Comparison of ENCODE assay signal across 20 cellular contexts in genomic region chr9:136657975-136658848, GRCh38. TPM values are rescaled to one million over a fixed set of nuclear protein-coding genes. Genes with fewer than 3 reads are reported as not detected.
DNase-seq lines count a peak whose midpoint lies in the region; ATAC-seq, FAIRE-seq and TF ChIP-seq lines count a peak whose summit lies in the region.
"Had no signal": no experiment of that assay in that cellular context is flagged by ENCODE, and none has a peak within 500 bp of the region (broad histone marks: within the 10 kb centered on the region; RNA-seq: fewer than 3 reads in every experiment).

No MANE protein-coding gene starts in this region.

- no peaks in the 10 kb centered on the region for H3K79me1 ChIP-seq in H1 (ENCODE audit: low read depth, low read length)

- H3K36me3 ChIP-seq in H1 (ENCODE audit: control insufficient read depth in 2 of 4, insufficient read depth in 4 of 4, low read length in 3 of 4) (no peaks in the 10 kb centered on the region), thoracic aorta (no peaks in the 10 kb centered on the region), hepatocyte (replicated peaks; ENCODE audit: insufficient read depth, low read depth) (no peaks in the 10 kb centered on the region)

- intact Hi-C loops in activated CD8-positive, alpha-beta T cell treated with anti-CD3 and anti-CD28 coated beads for 36 hours (cut with micrococcal nuclease): no loop called here

- peak overlapping the region; percentile 61 for H3K27ac Mint-ChIP-seq in activated CD8-positive, alpha-beta T cell treated with anti-CD3 and anti-CD28 coated beads, Interleukin-2, amount 10 ng/mL, durations not matched to agents 7 days and 5 days
- H3K27ac Mint-ChIP-seq in activated CD8-positive, alpha-beta T cell treated with anti-CD3 and anti-CD28 coated beads for 36 hours: no peak overlapping the region
- H3K27ac Mint-ChIP-seq in memory B cell: peak overlapping the region; percentile 45
- H3K27ac Mint-ChIP-seq: activated T-helper 17 cell treated with anti-CD3 and anti-CD28 coated beads, Interleukin-2, amount 50 U/mL, for 72 hours; H9; natural killer cell had no signal

- no peak overlapping the region for H3K56ac ChIP-seq in H1 (replicated peaks; ENCODE audit: insufficient read length, low read depth, low read length)

- no peak overlapping the region for H3K14ac ChIP-seq in H1 (ENCODE audit: insufficient read length)

- no peak for TF ChIP-seq POLR2A in H1 (IDR thresholded peaks at IDR 0.05; ENCODE audit: control extremely low read depth in 1 of 2, low read depth in 2 of 2, low read length in 2 of 2)

- no peak overlapping the region for H2BK12ac ChIP-seq in H1 (ENCODE audit: low read depth, low read length)

- CTCF ChIA-PET in activated CD8-positive, alpha-beta T cell treated with anti-CD3 and anti-CD28 coated beads, Interleukin-2, amount 10 ng/mL, durations not matched to agents 7 days and 5 days (lab: Charles Lee): no interaction called here
- CTCF ChIA-PET in activated CD8-positive, alpha-beta T cell treated with anti-CD3 and anti-CD28 coated beads for 36 hours (lab: Charles Lee): interaction anchor here (1.0 to 1.7 kb wide), 3 partner anchors 14 kb away, joined by 3 to 12 read pairs (median 4); no protein-coding TSS in a partner anchor
- CTCF ChIA-PET in H1 (lab: Charles Lee; ENCODE audit: partially characterized antibody): interaction anchor here (0.9 to 3.4 kb wide), 9 partner anchors 10 to 173 kb away, joined by 3 to 16 read pairs (median 4); no protein-coding TSS in a partner anchor

- H4K8ac ChIP-seq in H1 (ENCODE audit: extremely low read depth, insufficient read depth, low read length): peak overlapping the region; percentile 79

- peak overlapping the region; percentile 15 for H3K4me3 Mint-ChIP-seq in activated CD8-positive, alpha-beta T cell treated with anti-CD3 and anti-CD28 coated beads, Interleukin-2, amount 10 ng/mL, durations not matched to agents 7 days and 5 days
- no peak overlapping the region for H3K4me3 Mint-ChIP-seq in activated CD8-positive, alpha-beta T cell treated with anti-CD3 and anti-CD28 coated beads for 36 hours
- H3K4me3 Mint-ChIP-seq in memory B cell: no peak overlapping the region
- H3K4me3 Mint-ChIP-seq: activated T-helper 17 cell treated with anti-CD3 and anti-CD28 coated beads, Interleukin-2, amount 50 U/mL, for 72 hours; H9; natural killer cell had no signal

- H3K4me1 Mint-ChIP-seq in activated CD8-positive, alpha-beta T cell treated with anti-CD3 and anti-CD28 coated beads, Interleukin-2, amount 10 ng/mL, durations not matched to agents 7 days and 5 days (ENCODE audit: low read depth): peaks cover 23% of the 10 kb centered on the region
- peaks cover 13% of the 10 kb centered on the region for H3K4me1 Mint-ChIP-seq in activated CD8-positive, alpha-beta T cell treated with anti-CD3 and anti-CD28 coated beads for 36 hours (ENCODE audit: low read depth)
- peaks cover 9% of the 10 kb centered on the region for H3K4me1 Mint-ChIP-seq in memory B cell
- H3K4me1 Mint-ChIP-seq: activated T-helper 17 cell treated with anti-CD3 and anti-CD28 coated beads, Interleukin-2, amount 50 U/mL, for 72 hours had no signal

- H3K4me2 ChIP-seq in H1 (ENCODE audit: insufficient read depth in 1 of 2, low read depth in 2 of 2, low read length in 2 of 2) (no peak overlapping the region), hepatocyte (no peak overlapping the region)

- H2BK120ac ChIP-seq in H1 (replicated peaks; ENCODE audit: low read depth, low read length): no peak overlapping the region

- no peak overlapping the region for H3K18ac ChIP-seq in H1 (ENCODE audit: extremely low read depth, low read length)

- POLR2A ChIA-PET in activated CD8-positive, alpha-beta T cell treated with anti-CD3 and anti-CD28 coated beads, Interleukin-2, amount 10 ng/mL, durations not matched to agents 7 days and 5 days (lab: Charles Lee): no interaction called here
- POLR2A ChIA-PET in activated CD8-positive, alpha-beta T cell treated with anti-CD3 and anti-CD28 coated beads for 36 hours (lab: Charles Lee): interaction anchor here (1.2 kb wide), 1 partner anchor 8 kb away, joined by 3 read pairs; no protein-coding TSS in a partner anchor
- POLR2A ChIA-PET in H1 (lab: Charles Lee; ENCODE audit: partially characterized antibody): interaction anchor here (1.1 to 1.4 kb wide), 4 partner anchors 8 to 257 kb away, joined by 3 to 4 read pairs (median 3); no protein-coding TSS in a partner anchor

- no peaks in the 10 kb centered on the region; a peak in 1 of 7 replicates for H3K27me3 ChIP-seq in H1 (replicated peaks in 1 of 4; ENCODE audit: control insufficient read depth in 3 of 4, extremely low read depth in 1 of 4, insufficient read depth in 3 of 4, low read length in 3 of 4)
- H3K27me3 ChIP-seq in thoracic aorta (replicated peaks; ENCODE audit: insufficient read depth): no peaks in the 10 kb centered on the region
- no peaks in the 10 kb centered on the region for H3K27me3 ChIP-seq in hepatocyte

- FAIRE-seq in H1 (lab: Jason Lieb, UNC): no peak

- H3K27ac ChIP-seq in H1 (ENCODE audit: low read depth, low read length) (no peak overlapping the region), thoracic aorta (no peak overlapping the region), hepatocyte (no peak overlapping the region)
- H3K27ac ChIP-seq: foreskin keratinocyte, RWPE1 had no signal

- no peaks in the 10 kb centered on the region for H3K36me3 Mint-ChIP-seq in activated CD8-positive, alpha-beta T cell treated with anti-CD3 and anti-CD28 coated beads, Interleukin-2, amount 10 ng/mL, durations not matched to agents 7 days and 5 days (ENCODE audit: low read depth)
- H3K36me3 Mint-ChIP-seq in activated CD8-positive, alpha-beta T cell treated with anti-CD3 and anti-CD28 coated beads for 36 hours (ENCODE audit: low read depth): no peaks in the 10 kb centered on the region
- H3K36me3 Mint-ChIP-seq in memory B cell: no peaks in the 10 kb centered on the region
- H3K36me3 Mint-ChIP-seq: natural killer cell had no signal

- no peaks in the 10 kb centered on the region for H3K9me2 ChIP-seq in hepatocyte (replicated peaks; ENCODE audit: insufficient read depth)

- no peak overlapping the region for H3K23ac ChIP-seq in H1 (ENCODE audit: insufficient read length)

- H3K9me3 ChIP-seq in H1 (ENCODE audit: insufficient read depth in 2 of 2, low read depth in 1 of 2, low read length in 1 of 2) (no peaks in the 10 kb centered on the region), thoracic aorta (no peaks in the 10 kb centered on the region), hepatocyte (ENCODE audit: low read depth) (no peaks in the 10 kb centered on the region)
- H3K9me3 ChIP-seq: Caco-2 had no signal

- H3K27me3 Mint-ChIP-seq in activated CD8-positive, alpha-beta T cell treated with anti-CD3 and anti-CD28 coated beads, Interleukin-2, amount 10 ng/mL, durations not matched to agents 7 days and 5 days (ENCODE audit: low read depth): peaks cover 22% of the 10 kb centered on the region
- peaks cover 27% of the 10 kb centered on the region for H3K27me3 Mint-ChIP-seq in activated CD8-positive, alpha-beta T cell treated with anti-CD3 and anti-CD28 coated beads for 36 hours
- peaks cover 17% of the 10 kb centered on the region for H3K27me3 Mint-ChIP-seq in memory B cell

- no peak overlapping the region for H4K91ac ChIP-seq in H1 (replicated peaks; ENCODE audit: insufficient read length, low read length)

- H2BK20ac ChIP-seq in H1 (ENCODE audit: low read length): no peak overlapping the region

- no peak for DNase-seq in activated CD8-positive, alpha-beta T cell treated with anti-CD3 and anti-CD28 coated beads, Interleukin-2, amount 10 ng/mL, durations not matched to agents 7 days and 5 days
- DNase-seq in activated CD8-positive, alpha-beta T cell treated with anti-CD3 and anti-CD28 coated beads for 36 hours: no peak
- peak in 1 of 2 experiments; percentile 45 for DNase-seq in H1 (ENCODE audit: low read depth in 1 of 2, low spot score in 2 of 2)
- peak in 1 of 2 donors; percentile 32 for DNase-seq in memory B cell (ENCODE audit: low spot score in 2 of 2)
- no peak for DNase-seq in thoracic aorta (ENCODE audit: low spot score)
- DNase-seq in hepatocyte (ENCODE audit: low spot score): no peak
- no peak for DNase-seq in DMS79 (lab: John Stamatoyannopoulos, UW)
- DNase-seq: activated CD4-positive, alpha-beta T cell treated with anti-CD3 and anti-CD28 coated beads, Interleukin-2, amount 50 U/mL, for 48 hours; effector CD8-positive, alpha-beta T cell; foreskin keratinocyte; H9; natural killer cell; NCI-H1930; NCI-H774; stimulated activated naive CD4-positive, alpha-beta T cell treated with Interleukin-2 at 50 U/mL for 16 hours had no signal

- WGBS in H1 (ENCODE audit: extremely low coverage in 1 of 2, insufficient coverage in 1 of 2, insufficient read length in 1 of 2, insufficient replicate concordance in 2 of 2, low coverage in 1 of 2, low lambda C conversion rate in 2 of 2, missing lambda C conversion rate in 1 of 2), 2 experiments: 92% methylated on average over 31 of the region's 31 CpGs; no CpG with 5 or more reads in 1 of the 2 experiments
- WGBS in hepatocyte (ENCODE audit: low lambda C conversion rate, missing lambda C conversion rate): 81% methylated on average over 27 of the region's 31 CpGs

- no peaks in the 10 kb centered on the region for H3K23me2 ChIP-seq in H1 (ENCODE audit: low read depth, low read length)

- H3K4me3 ChIP-seq in H1 (ENCODE audit: extremely low read depth in 1 of 4, insufficient read depth in 2 of 4, low read depth in 3 of 4, low read length in 4 of 4): no peak overlapping the region
- H3K4me3 ChIP-seq in thoracic aorta: peak overlapping the region; percentile 19
- no peak overlapping the region for H3K4me3 ChIP-seq in hepatocyte

- H2BK15ac ChIP-seq in H1 (ENCODE audit: low read length): no peak overlapping the region

- H3K4me1 ChIP-seq in H1 (replicated peaks in 1 of 4; ENCODE audit: control insufficient read depth in 3 of 4, insufficient read depth in 4 of 4, low read length in 3 of 4) (no peaks in the 10 kb centered on the region), thoracic aorta (ENCODE audit: control insufficient read depth in 1 of 2, low read depth in 2 of 2) (no peaks in the 10 kb centered on the region), hepatocyte (ENCODE audit: insufficient read depth) (no peaks in the 10 kb centered on the region)
- H3K4me1 ChIP-seq: Caco-2 had no signal

- TF ChIP-seq EP300 in H1 (IDR thresholded peaks at IDR 0.05; ENCODE audit: borderline replicate concordance in 1 of 2, low read depth in 2 of 2, low read length in 2 of 2): no peak

- H2AFZ ChIP-seq in H1 (ENCODE audit: low read length) (no peak overlapping the region), hepatocyte (no peak overlapping the region)

- no peak overlapping the region for H3K4ac ChIP-seq in H1 (replicated peaks; ENCODE audit: insufficient read length, low read depth, low read length)

- no peak for TF ChIP-seq CTCF in activated CD8-positive, alpha-beta T cell treated with anti-CD3 and anti-CD28 coated beads for 36 hours (IDR thresholded peaks at IDR 0.05)
- TF ChIP-seq CTCF in H1 (IDR thresholded peaks at IDR 0.05; ENCODE audit: control extremely low read depth in 1 of 3, insufficient read depth in 1 of 3, low read depth in 1 of 3, low read length in 3 of 3) (no peak), thoracic aorta (IDR thresholded peaks at IDR 0.05) (no peak), hepatocyte (IDR thresholded peaks at IDR 0.05; ENCODE audit: poor library complexity) (no peak)

- no peak for ATAC-seq in activated CD8-positive, alpha-beta T cell treated with anti-CD3 and anti-CD28 coated beads, Interleukin-2, amount 10 ng/mL, durations not matched to agents 7 days and 5 days
- no peak for ATAC-seq in activated CD8-positive, alpha-beta T cell treated with anti-CD3 and anti-CD28 coated beads for 36 hours
- ATAC-seq in memory B cell (ENCODE audit: low read depth): no peak
- no peak for ATAC-seq in thoracic aorta (ENCODE audit: insufficient number of reproducible peaks, low FRiP score, low read depth)
- no peak for ATAC-seq in GM21619 (IDR thresholded peaks at IDR 0.05; ENCODE audit: unreplicated experiment)
- ATAC-seq: activated T-helper 17 cell treated with anti-CD3 and anti-CD28 coated beads, Interleukin-2, amount 50 U/mL, for 72 hours; foreskin keratinocyte; sciatic nerve had no signal

- H4K20me1 ChIP-seq in H1 (replicated peaks in 1 of 2; ENCODE audit: control insufficient read depth in 1 of 2, insufficient read depth in 2 of 2, low read length in 2 of 2) (peaks cover 0 to 1% of the 10 kb centered on the region in 2 experiments), hepatocyte (ENCODE audit: insufficient read depth, poor library complexity, severe bottlenecking) (no peaks in the 10 kb centered on the region)

- no peak overlapping the region for H2AK5ac ChIP-seq in H1 (ENCODE audit: low read depth, low read length)

- no peak overlapping the region for H4K5ac ChIP-seq in H1 (ENCODE audit: insufficient read length, low read depth, low read length)

- no peak overlapping the region for H2BK5ac ChIP-seq in H1 (ENCODE audit: low read depth, low read length)

- 0 out of 7 replicates have a peak overlapping the region, but pooled peaks of 1 of the 4 experiments have one; percentile 22 for H3K9ac ChIP-seq in H1 (replicated peaks in 1 of 4; ENCODE audit: extremely low read depth in 1 of 4, low read depth in 3 of 4, low read length in 3 of 4)

- H3K9me3 Mint-ChIP-seq in activated CD8-positive, alpha-beta T cell treated with anti-CD3 and anti-CD28 coated beads, Interleukin-2, amount 10 ng/mL, durations not matched to agents 7 days and 5 days (ENCODE audit: insufficient read depth): no peaks in the 10 kb centered on the region
- no peaks in the 10 kb centered on the region for H3K9me3 Mint-ChIP-seq in activated CD8-positive, alpha-beta T cell treated with anti-CD3 and anti-CD28 coated beads for 36 hours
- H3K9me3 Mint-ChIP-seq in memory B cell: no peaks in the 10 kb centered on the region
- H3K9me3 Mint-ChIP-seq: activated T-helper 17 cell treated with anti-CD3 and anti-CD28 coated beads, Interleukin-2, amount 50 U/mL, for 72 hours; H9; natural killer cell had no signal

- no peaks in the 10 kb centered on the region for H3K79me2 ChIP-seq in H1 (ENCODE audit: control insufficient read depth in 1 of 2, insufficient read depth in 2 of 2, low read length in 2 of 2)
- H3K79me2 ChIP-seq in hepatocyte: no peaks in the 10 kb centered on the region

- no peak for TF ChIP-seq RAD21 in H1 (IDR thresholded peaks at IDR 0.05 in 1 of 2, conservative IDR thresholded peaks at IDR 0.05 in 1 of 2; ENCODE audit: low read depth in 2 of 2, low read length in 2 of 2)

RNA-seq across cellular contexts. Expression of gene EGFL7, which starts 4.5 kb away (rescaled TPM):
- 1 to 10 TPM; 1.9 TPM for total RNA-seq in activated CD8-positive, alpha-beta T cell treated with anti-CD3 and anti-CD28 coated beads, Interleukin-2, amount 10 ng/mL, durations not matched to agents 7 days and 5 days
- 1 to 10 TPM; 1.1 to 1.6 TPM for total RNA-seq in activated CD8-positive, alpha-beta T cell treated with anti-CD3 and anti-CD28 coated beads for 36 hours
- 37.8 and 39.8 TPM in 2 replicates for total RNA-seq in H1 (2021; fragmentation: NEBNext Ultra II Directional; extraction: Animal tissue kit (Norgen Biotek cat#: 25700))
- polyA plus RNA-seq in H1 (2011; rRNA removed) (53.4 and 82.5 TPM in 2 replicates), hepatocyte (82.5 and 82.6 TPM in 2 replicates)
- polyA plus RNA-seq in H1 (2011; cell fraction: cytosol; rRNA removed): 63.0 TPM
- polyA plus RNA-seq in H1 (2011; cell fraction: nucleus; rRNA removed): 82.5 TPM
- 17.3 to 46.4 TPM (median 40.7 TPM) in 4 replicates for polyA plus RNA-seq in H1 (2012, experiment 1 of 2)
- 43.2 TPM for polyA plus RNA-seq in H1 (2012, experiment 2 of 2)
- 66.8 TPM for polyA plus RNA-seq in H1 (2013, experiment 1 of 2)
- polyA plus RNA-seq in H1 (2013, experiment 2 of 2): 68.8 TPM
- polyA minus RNA-seq in H1 (2011; rRNA and poly(A)+ RNA removed): 7.2 and 9.3 TPM in 2 replicates
- polyA minus RNA-seq in H1 (2011; cell fraction: cytosol; rRNA and poly(A)+ RNA removed): 30.7 TPM
- polyA minus RNA-seq in H1 (2011; cell fraction: nucleus; rRNA and poly(A)+ RNA removed): 12.8 TPM
- total RNA-seq in thoracic aorta (10 to 100 TPM; 42.0 to 56.5 TPM), hepatocyte (50.0 and 52.9 TPM in 2 replicates)

RNA-seq across cellular contexts. Expression of gene AGPAT2, which starts 29.0 kb away (rescaled TPM):
- total RNA-seq in activated CD8-positive, alpha-beta T cell treated with anti-CD3 and anti-CD28 coated beads, Interleukin-2, amount 10 ng/mL, durations not matched to agents 7 days and 5 days: 10 to 100 TPM; 32.7 to 33.7 TPM
- 10 to 100 TPM; 11.3 to 11.8 TPM for total RNA-seq in activated CD8-positive, alpha-beta T cell treated with anti-CD3 and anti-CD28 coated beads for 36 hours
- total RNA-seq in H1 (2021; fragmentation: NEBNext Ultra II Directional; extraction: Animal tissue kit (Norgen Biotek cat#: 25700)): 30.5 and 31.6 TPM in 2 replicates
- polyA plus RNA-seq in H1 (2011; rRNA removed) (37.6 and 52.1 TPM in 2 replicates), hepatocyte (242 and 249 TPM in 2 replicates)
- polyA plus RNA-seq in H1 (2011; cell fraction: cytosol; rRNA removed): 36.0 TPM
- polyA plus RNA-seq in H1 (2011; cell fraction: nucleus; rRNA removed): 44.9 TPM
- polyA plus RNA-seq in H1 (2012, experiment 1 of 2): 16.4 to 27.5 TPM (median 25.2 TPM) in 4 replicates
- polyA plus RNA-seq in H1 (2012, experiment 2 of 2): 26.0 TPM
- polyA plus RNA-seq in H1 (2013, experiment 1 of 2): 32.4 TPM
- 37.1 TPM for polyA plus RNA-seq in H1 (2013, experiment 2 of 2)
- 9.3 and 15.5 TPM in 2 replicates for polyA minus RNA-seq in H1 (2011; rRNA and poly(A)+ RNA removed)
- polyA minus RNA-seq in H1 (2011; cell fraction: cytosol; rRNA and poly(A)+ RNA removed): 19.5 TPM
- 12.9 TPM for polyA minus RNA-seq in H1 (2011; cell fraction: nucleus; rRNA and poly(A)+ RNA removed)
- total RNA-seq in thoracic aorta (10 to 100 TPM; 50.2 to 66.8 TPM), hepatocyte (125 and 136 TPM in 2 replicates)

RNA-seq across cellular contexts. Expression of gene DIPK1B, which starts 54.2 kb away (rescaled TPM):
- total RNA-seq in activated CD8-positive, alpha-beta T cell treated with anti-CD3 and anti-CD28 coated beads, Interleukin-2, amount 10 ng/mL, durations not matched to agents 7 days and 5 days: under 1 TPM in 1 of 2 experiments, not detected in 1; 0.16 TPM
- under 1 TPM in 1 of 2 experiments, not detected in 1; 0.14 TPM for total RNA-seq in activated CD8-positive, alpha-beta T cell treated with anti-CD3 and anti-CD28 coated beads for 36 hours
- total RNA-seq in H1 (2021; fragmentation: NEBNext Ultra II Directional; extraction: Animal tissue kit (Norgen Biotek cat#: 25700)): 32.3 and 35.3 TPM in 2 replicates
- 64.8 and 78.8 TPM in 2 replicates for polyA plus RNA-seq in H1 (2011; rRNA removed)
- polyA plus RNA-seq in H1 (2011; cell fraction: cytosol; rRNA removed): 58.4 TPM
- 75.1 TPM for polyA plus RNA-seq in H1 (2011; cell fraction: nucleus; rRNA removed)
- polyA plus RNA-seq in H1 (2012, experiment 1 of 2): 19.5 to 34.6 TPM (median 30.7 TPM) in 4 replicates
- 28.6 TPM for polyA plus RNA-seq in H1 (2012, experiment 2 of 2)
- 28.2 TPM for polyA plus RNA-seq in H1 (2013, experiment 1 of 2)
- polyA plus RNA-seq in H1 (2013, experiment 2 of 2): 28.5 TPM
- polyA minus RNA-seq in H1 (2011; rRNA and poly(A)+ RNA removed): 13.3 and 14.7 TPM in 2 replicates
- 22.6 TPM for polyA minus RNA-seq in H1 (2011; cell fraction: cytosol; rRNA and poly(A)+ RNA removed)
- 19.6 TPM for polyA minus RNA-seq in H1 (2011; cell fraction: nucleus; rRNA and poly(A)+ RNA removed)
- total RNA-seq in thoracic aorta: 1 to 10 TPM; 4.8 to 6.9 TPM
- total RNA-seq in hepatocyte: 31.7 and 33.3 TPM in 2 replicates
- 39.4 and 47.3 TPM in 2 replicates for polyA plus RNA-seq in hepatocyte
- total RNA-seq: activated T-helper 17 cell treated with anti-CD3 and anti-CD28 coated beads, Interleukin-2, amount 50 U/mL, for 72 hours had no signal

Comparison
In these comparisons a context has a peak if more than half of its experiments do, and no peak if none do; other contexts are left out.
1. RNA of gene EGFL7, which starts 4.5 kb away (total RNA-seq): 42.0 to 56.5 TPM in thoracic aorta, 50.0 to 52.9 TPM in hepatocyte and 37.8 to 39.8 TPM in H1; 1.9 TPM in activated CD8-positive, alpha-beta T cell treated with anti-CD3 and anti-CD28 coated beads, Interleukin-2, amount 10 ng/mL, durations not matched to agents 7 days and 5 days and 1.1 to 1.6 TPM in activated CD8-positive, alpha-beta T cell treated with anti-CD3 and anti-CD28 coated beads for 36 hours; every median in the first group is over 10 times any median in the second.
2. RNA of gene DIPK1B, which starts 54.2 kb away (total RNA-seq): 31.7 to 33.3 TPM in hepatocyte, 32.3 to 35.3 TPM in H1 and 4.8 to 6.9 TPM in thoracic aorta; 0.16 TPM in activated CD8-positive, alpha-beta T cell treated with anti-CD3 and anti-CD28 coated beads, Interleukin-2, amount 10 ng/mL, durations not matched to agents 7 days and 5 days and 0.14 TPM in activated CD8-positive, alpha-beta T cell treated with anti-CD3 and anti-CD28 coated beads for 36 hours; every median in the first group is over 4 times any median in the second.